In genomic region chr2:105821428-105822125, GRCh38 we compare ENCODE assay signal across 1 cellular context.
TF ChIP-seq lines count a peak whose summit lies in the region.

No MANE protein-coding gene starts in this region.

TF ChIP-seq in GM12878, 131 proteins besides CTCF, POLR2A, EP300 and RAD21 (continued from another document):
- TF ChIP-seq NKRF (conservative IDR thresholded peaks at IDR 0.05), result no peak
- no peak for TF ChIP-seq SUPT20H (IDR thresholded peaks at IDR 0.05; ENCODE audit: borderline replicate concordance, control insufficient read depth, low read depth, low read length)
